ENCODE assay signal across 1 cellular context in the genomic region with DNA sequence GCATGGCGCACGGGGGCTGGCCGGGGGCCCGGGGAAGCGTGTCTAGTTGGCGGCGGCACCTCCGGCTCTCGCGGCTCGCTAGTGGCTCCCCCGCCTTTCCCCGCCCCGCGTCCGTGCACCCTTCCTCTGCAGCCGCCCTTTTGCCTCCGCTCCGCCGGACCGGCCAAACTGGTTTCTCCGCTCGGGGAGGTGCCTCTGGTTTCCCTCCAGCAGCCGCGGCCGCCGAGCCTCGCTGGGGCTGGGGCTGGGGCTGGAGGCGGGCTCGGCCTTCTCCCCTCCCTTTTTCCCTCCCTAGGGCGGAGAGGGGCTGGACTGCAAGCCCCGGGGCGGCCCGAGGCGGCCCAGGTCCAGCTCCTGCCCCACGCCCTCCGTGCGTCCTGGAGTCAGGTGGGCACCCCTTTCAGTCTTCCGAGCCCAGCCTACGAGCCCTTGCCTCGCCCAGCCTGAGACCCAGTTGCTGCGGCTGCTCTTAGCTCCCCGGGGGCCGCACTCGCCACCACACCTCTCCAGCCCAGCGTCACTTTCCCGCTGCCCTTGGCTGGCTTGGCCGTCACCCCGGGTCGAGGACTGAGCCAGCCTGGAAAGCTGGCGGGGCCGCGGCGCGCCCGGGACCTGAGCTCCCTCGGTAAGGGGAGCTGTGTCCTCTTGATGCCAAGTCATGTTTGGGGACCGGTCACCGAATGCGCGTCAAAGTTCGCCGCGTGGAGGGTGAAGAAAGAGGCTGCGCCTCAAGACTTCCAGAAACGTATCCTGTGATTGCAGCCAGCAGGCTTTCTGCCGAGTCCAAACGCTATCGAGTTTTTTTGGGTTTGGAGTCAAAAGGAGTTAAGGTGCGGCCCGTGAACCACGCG.
TF ChIP-seq lines count a peak whose summit lies in the region.

A gene (minus strand): TSS at position 197 of the 851 bp plus-strand sequence. CDS start 71,508 bp downstream, outside the sequence.

TF ChIP-seq in HepG2, 621 proteins besides CTCF, POLR2A, EP300 and RAD21 (continued from another document and continues in another):
- TF ChIP-seq, protein P1, sequence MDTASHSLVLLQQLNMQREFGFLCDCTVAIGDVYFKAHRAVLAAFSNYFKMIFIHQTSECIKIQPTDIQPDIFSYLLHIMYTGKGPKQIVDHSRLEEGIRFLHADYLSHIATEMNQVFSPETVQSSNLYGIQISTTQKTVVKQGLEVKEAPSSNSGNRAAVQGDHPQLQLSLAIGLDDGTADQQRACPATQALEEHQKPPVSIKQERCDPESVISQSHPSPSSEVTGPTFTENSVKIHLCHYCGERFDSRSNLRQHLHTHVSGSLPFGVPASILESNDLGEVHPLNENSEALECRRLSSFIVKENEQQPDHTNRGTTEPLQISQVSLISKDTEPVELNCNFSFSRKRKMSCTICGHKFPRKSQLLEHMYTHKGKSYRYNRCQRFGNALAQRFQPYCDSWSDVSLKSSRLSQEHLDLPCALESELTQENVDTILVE (CRISPR knock-in tag; IDR thresholded peaks at IDR 0.05) = no peak
- TF ChIP-seq DPF2 (CRISPR knock-in tag; IDR thresholded peaks at IDR 0.05; ENCODE audit: borderline replicate concordance, low read depth) = no peak
- TF ChIP-seq ZNF235 (CRISPR knock-in tag; IDR thresholded peaks at IDR 0.05; ENCODE audit: borderline replicate concordance) = no peak
- no peak for TF ChIP-seq NR2F1 (CRISPR knock-in tag; IDR thresholded peaks at IDR 0.05)
- no peak for TF ChIP-seq KDM6A (CRISPR knock-in tag; IDR thresholded peaks at IDR 0.05; ENCODE audit: low read depth)
- no peak for TF ChIP-seq ZC3H4 (CRISPR knock-in tag; IDR thresholded peaks at IDR 0.05; ENCODE audit: borderline replicate concordance)
- TF ChIP-seq ZNF124 (CRISPR knock-in tag; IDR thresholded peaks at IDR 0.05) = no peak
- TF ChIP-seq ZNF333 (CRISPR knock-in tag; IDR thresholded peaks at IDR 0.05; ENCODE audit: borderline replicate concordance) = no peak
- TF ChIP-seq PLRG1 (conservative IDR thresholded peaks at IDR 0.05) = no peak
- TF ChIP-seq SETDB1 (CRISPR knock-in tag; IDR thresholded peaks at IDR 0.05; ENCODE audit: borderline replicate concordance) = no peak
- TF ChIP-seq, protein P2, sequence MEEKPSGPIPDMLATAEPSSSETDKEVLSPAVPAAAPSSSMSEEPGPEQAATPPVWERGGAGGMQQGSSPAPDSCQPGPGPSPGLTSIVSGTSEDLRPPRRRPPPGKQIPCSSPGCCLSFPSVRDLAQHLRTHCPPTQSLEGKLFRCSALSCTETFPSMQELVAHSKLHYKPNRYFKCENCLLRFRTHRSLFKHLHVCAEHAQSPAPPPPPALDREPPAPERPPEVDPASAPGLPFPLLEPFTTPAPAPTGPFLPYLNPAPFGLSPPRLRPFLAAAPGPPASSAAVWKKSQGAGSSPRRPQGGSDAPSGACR (CRISPR knock-in tag; IDR thresholded peaks at IDR 0.05) = no peak
- TF ChIP-seq ZNF557 (CRISPR knock-in tag; IDR thresholded peaks at IDR 0.05) = no peak
- 0 out of 2 replicates have a peak, but pooled peaks have one; percentile 32 for TF ChIP-seq ZNF552 (CRISPR knock-in tag; IDR thresholded peaks at IDR 0.05; ENCODE audit: borderline replicate concordance)
- TF ChIP-seq, protein P3, sequence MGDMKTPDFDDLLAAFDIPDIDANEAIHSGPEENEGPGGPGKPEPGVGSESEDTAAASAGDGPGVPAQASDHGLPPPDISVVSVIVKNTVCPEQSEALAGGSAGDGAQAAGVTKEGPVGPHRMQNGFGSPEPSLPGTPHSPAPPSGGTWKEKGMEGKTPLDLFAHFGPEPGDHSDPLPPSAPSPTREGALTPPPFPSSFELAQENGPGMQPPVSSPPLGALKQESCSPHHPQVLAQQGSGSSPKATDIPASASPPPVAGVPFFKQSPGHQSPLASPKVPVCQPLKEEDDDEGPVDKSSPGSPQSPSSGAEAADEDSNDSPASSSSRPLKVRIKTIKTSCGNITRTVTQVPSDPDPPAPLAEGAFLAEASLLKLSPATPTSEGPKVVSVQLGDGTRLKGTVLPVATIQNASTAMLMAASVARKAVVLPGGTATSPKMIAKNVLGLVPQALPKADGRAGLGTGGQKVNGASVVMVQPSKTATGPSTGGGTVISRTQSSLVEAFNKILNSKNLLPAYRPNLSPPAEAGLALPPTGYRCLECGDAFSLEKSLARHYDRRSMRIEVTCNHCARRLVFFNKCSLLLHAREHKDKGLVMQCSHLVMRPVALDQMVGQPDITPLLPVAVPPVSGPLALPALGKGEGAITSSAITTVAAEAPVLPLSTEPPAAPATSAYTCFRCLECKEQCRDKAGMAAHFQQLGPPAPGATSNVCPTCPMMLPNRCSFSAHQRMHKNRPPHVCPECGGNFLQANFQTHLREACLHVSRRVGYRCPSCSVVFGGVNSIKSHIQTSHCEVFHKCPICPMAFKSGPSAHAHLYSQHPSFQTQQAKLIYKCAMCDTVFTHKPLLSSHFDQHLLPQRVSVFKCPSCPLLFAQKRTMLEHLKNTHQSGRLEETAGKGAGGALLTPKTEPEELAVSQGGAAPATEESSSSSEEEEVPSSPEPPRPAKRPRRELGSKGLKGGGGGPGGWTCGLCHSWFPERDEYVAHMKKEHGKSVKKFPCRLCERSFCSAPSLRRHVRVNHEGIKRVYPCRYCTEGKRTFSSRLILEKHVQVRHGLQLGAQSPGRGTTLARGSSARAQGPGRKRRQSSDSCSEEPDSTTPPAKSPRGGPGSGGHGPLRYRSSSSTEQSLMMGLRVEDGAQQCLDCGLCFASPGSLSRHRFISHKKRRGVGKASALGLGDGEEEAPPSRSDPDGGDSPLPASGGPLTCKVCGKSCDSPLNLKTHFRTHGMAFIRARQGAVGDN (CRISPR knock-in tag; IDR thresholded peaks at IDR 0.05) = peak; percentile 84
- no peak for TF ChIP-seq PPARG (CRISPR knock-in tag; conservative IDR thresholded peaks at IDR 0.05)
- TF ChIP-seq ZNF530 (CRISPR knock-in tag; IDR thresholded peaks at IDR 0.05; ENCODE audit: low read depth) = no peak
- no peak for TF ChIP-seq ZBTB20 (CRISPR knock-in tag; IDR thresholded peaks at IDR 0.05; ENCODE audit: borderline replicate concordance, low read depth)
- no peak for TF ChIP-seq HNF4A (CRISPR knock-in tag; IDR thresholded peaks at IDR 0.05)
- no peak for TF ChIP-seq ZNF747 (CRISPR knock-in tag; IDR thresholded peaks at IDR 0.05; ENCODE audit: borderline replicate concordance)
- TF ChIP-seq, protein P4, sequence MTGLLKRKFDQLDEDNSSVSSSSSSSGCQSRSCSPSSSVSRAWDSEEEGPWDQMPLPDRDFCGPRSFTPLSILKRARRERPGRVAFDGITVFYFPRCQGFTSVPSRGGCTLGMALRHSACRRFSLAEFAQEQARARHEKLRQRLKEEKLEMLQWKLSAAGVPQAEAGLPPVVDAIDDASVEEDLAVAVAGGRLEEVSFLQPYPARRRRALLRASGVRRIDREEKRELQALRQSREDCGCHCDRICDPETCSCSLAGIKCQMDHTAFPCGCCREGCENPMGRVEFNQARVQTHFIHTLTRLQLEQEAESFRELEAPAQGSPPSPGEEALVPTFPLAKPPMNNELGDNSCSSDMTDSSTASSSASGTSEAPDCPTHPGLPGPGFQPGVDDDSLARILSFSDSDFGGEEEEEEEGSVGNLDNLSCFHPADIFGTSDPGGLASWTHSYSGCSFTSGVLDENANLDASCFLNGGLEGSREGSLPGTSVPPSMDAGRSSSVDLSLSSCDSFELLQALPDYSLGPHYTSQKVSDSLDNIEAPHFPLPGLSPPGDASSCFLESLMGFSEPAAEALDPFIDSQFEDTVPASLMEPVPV (CRISPR knock-in tag; IDR thresholded peaks at IDR 0.05) = no peak
- TF ChIP-seq HOXA3 (CRISPR knock-in tag; IDR thresholded peaks at IDR 0.05) = peak; percentile 27; the same call in 1 of the 2 replicates
- no peak for TF ChIP-seq POLR2AphosphoS5 (IDR thresholded peaks at IDR 0.05; ENCODE audit: low read depth, low read length)
- TF ChIP-seq SMAD1 (CRISPR knock-in tag; IDR thresholded peaks at IDR 0.05; ENCODE audit: borderline replicate concordance, low read depth) = no peak; the same call in 1 of the 2 replicates
- TF ChIP-seq, protein P5, sequence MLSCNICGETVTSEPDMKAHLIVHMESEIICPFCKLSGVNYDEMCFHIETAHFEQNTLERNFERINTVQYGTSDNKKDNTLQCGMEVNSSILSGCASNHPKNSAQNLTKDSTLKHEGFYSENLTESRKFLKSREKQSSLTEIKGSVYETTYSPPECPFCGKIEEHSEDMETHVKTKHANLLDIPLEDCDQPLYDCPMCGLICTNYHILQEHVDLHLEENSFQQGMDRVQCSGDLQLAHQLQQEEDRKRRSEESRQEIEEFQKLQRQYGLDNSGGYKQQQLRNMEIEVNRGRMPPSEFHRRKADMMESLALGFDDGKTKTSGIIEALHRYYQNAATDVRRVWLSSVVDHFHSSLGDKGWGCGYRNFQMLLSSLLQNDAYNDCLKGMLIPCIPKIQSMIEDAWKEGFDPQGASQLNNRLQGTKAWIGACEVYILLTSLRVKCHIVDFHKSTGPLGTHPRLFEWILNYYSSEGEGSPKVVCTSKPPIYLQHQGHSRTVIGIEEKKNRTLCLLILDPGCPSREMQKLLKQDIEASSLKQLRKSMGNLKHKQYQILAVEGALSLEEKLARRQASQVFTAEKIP (CRISPR knock-in tag; IDR thresholded peaks at IDR 0.05; ENCODE audit: borderline replicate concordance) = no peak
- no peak for TF ChIP-seq DMAP1 (CRISPR knock-in tag; IDR thresholded peaks at IDR 0.05)
- no peak for TF ChIP-seq ZNF775 (CRISPR knock-in tag; IDR thresholded peaks at IDR 0.05; ENCODE audit: borderline replicate concordance)
- TF ChIP-seq, protein P6, sequence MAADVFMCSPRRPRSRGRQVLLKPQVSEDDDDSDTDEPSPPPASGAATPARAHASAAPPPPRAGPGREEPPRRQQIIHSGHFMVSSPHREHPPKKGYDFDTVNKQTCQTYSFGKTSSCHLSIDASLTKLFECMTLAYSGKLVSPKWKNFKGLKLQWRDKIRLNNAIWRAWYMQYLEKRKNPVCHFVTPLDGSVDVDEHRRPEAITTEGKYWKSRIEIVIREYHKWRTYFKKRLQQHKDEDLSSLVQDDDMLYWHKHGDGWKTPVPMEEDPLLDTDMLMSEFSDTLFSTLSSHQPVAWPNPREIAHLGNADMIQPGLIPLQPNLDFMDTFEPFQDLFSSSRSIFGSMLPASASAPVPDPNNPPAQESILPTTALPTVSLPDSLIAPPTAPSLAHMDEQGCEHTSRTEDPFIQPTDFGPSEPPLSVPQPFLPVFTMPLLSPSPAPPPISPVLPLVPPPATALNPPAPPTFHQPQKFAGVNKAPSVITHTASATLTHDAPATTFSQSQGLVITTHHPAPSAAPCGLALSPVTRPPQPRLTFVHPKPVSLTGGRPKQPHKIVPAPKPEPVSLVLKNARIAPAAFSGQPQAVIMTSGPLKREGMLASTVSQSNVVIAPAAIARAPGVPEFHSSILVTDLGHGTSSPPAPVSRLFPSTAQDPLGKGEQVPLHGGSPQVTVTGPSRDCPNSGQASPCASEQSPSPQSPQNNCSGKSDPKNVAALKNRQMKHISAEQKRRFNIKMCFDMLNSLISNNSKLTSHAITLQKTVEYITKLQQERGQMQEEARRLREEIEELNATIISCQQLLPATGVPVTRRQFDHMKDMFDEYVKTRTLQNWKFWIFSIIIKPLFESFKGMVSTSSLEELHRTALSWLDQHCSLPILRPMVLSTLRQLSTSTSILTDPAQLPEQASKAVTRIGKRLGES (CRISPR knock-in tag; IDR thresholded peaks at IDR 0.05; ENCODE audit: borderline replicate concordance) = no peak
- TF ChIP-seq, protein P7, sequence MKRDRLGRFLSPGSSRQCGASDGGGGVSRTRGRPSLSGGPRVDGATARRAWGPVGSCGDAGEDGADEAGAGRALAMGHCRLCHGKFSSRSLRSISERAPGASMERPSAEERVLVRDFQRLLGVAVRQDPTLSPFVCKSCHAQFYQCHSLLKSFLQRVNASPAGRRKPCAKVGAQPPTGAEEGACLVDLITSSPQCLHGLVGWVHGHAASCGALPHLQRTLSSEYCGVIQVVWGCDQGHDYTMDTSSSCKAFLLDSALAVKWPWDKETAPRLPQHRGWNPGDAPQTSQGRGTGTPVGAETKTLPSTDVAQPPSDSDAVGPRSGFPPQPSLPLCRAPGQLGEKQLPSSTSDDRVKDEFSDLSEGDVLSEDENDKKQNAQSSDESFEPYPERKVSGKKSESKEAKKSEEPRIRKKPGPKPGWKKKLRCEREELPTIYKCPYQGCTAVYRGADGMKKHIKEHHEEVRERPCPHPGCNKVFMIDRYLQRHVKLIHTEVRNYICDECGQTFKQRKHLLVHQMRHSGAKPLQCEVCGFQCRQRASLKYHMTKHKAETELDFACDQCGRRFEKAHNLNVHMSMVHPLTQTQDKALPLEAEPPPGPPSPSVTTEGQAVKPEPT (CRISPR knock-in tag; IDR thresholded peaks at IDR 0.05; ENCODE audit: low read depth) = no peak
- TF ChIP-seq SAP130 (CRISPR knock-in tag; IDR thresholded peaks at IDR 0.05; ENCODE audit: low read depth) = no peak; the same call in 1 of the 2 replicates
- no peak for TF ChIP-seq ZFAT (CRISPR knock-in tag; conservative IDR thresholded peaks at IDR 0.05)
- TF ChIP-seq, protein P8, sequence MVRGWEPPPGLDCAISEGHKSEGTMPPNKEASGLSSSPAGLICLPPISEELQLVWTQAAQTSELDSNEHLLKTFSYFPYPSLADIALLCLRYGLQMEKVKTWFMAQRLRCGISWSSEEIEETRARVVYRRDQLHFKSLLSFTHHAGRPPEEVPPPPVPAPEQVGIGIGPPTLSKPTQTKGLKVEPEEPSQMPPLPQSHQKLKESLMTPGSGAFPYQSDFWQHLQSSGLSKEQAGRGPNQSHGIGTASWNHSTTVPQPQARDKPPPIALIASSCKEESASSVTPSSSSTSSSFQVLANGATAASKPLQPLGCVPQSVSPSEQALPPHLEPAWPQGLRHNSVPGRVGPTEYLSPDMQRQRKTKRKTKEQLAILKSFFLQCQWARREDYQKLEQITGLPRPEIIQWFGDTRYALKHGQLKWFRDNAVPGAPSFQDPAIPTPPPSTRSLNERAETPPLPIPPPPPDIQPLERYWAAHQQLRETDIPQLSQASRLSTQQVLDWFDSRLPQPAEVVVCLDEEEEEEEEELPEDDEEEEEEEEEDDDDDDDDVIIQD (CRISPR knock-in tag; IDR thresholded peaks at IDR 0.05; ENCODE audit: low read depth) = no peak
- no peak for TF ChIP-seq ZNF724P (CRISPR knock-in tag; IDR thresholded peaks at IDR 0.05; ENCODE audit: borderline replicate concordance)
- TF ChIP-seq RELA (CRISPR knock-in tag; IDR thresholded peaks at IDR 0.05) = no peak
- TF ChIP-seq NR2C2 (CRISPR knock-in tag; IDR thresholded peaks at IDR 0.05; ENCODE audit: borderline replicate concordance) = no peak
- TF ChIP-seq, protein P9, sequence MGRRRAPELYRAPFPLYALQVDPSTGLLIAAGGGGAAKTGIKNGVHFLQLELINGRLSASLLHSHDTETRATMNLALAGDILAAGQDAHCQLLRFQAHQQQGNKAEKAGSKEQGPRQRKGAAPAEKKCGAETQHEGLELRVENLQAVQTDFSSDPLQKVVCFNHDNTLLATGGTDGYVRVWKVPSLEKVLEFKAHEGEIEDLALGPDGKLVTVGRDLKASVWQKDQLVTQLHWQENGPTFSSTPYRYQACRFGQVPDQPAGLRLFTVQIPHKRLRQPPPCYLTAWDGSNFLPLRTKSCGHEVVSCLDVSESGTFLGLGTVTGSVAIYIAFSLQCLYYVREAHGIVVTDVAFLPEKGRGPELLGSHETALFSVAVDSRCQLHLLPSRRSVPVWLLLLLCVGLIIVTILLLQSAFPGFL (CRISPR knock-in tag; IDR thresholded peaks at IDR 0.05) = no peak
- TF ChIP-seq ZBTB3 (CRISPR knock-in tag; IDR thresholded peaks at IDR 0.05; ENCODE audit: borderline replicate concordance, low read depth) = no peak
- no peak for TF ChIP-seq ZNF33A (CRISPR knock-in tag; IDR thresholded peaks at IDR 0.05; ENCODE audit: borderline replicate concordance)
